Comparison of ENCODE assay signal across 13 cellular contexts in the genomic region with DNA sequence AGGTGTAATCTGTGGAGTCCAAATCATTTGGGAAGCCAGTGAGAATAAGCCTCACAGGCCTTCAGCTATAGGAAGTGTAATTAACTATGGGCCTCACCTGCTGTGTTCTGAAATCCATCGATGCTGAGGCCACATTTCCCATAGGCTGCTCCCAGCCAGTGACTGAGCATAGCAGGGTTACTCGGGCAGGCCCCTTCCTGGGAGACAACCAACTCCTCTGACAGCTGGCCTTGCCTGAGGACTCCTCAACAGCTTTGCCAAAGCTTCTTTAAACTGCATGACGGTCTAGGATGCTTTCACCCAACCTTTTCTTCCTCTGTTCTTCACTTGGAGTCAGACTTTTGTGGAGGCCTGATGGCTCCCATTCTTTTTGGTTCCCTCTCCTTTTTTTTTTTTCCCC.
A peak's percentile ranks its signal among the peaks of the same experiment; 100 is the strongest.
DNase-seq lines count a peak whose midpoint lies in the region; ATAC-seq lines count a peak whose summit lies in the region.
"Had no signal": no experiment of that assay in that cellular context is flagged by ENCODE, and none has a peak within 500 bp of the region (broad histone marks: within the 10 kb centered on the region; RNA-seq: fewer than 3 reads in every experiment).

No MANE protein-coding gene starts in this region.

- intact Hi-C loops in activated T-helper 1 cell treated with anti-CD3 and anti-CD28 coated beads, Interleukin-12 subunit alpha, Interleukin-12 subunit beta, Interleukin-2, Interleukin-4 antibody, amounts not matched to agents 30 ng/mL and 10 ng/mL and 1 ng/mL, durations not matched to agents 14 hours and 24 hours and 36 hours (cut with micrococcal nuclease), result no loop called here

- no peak for DNase-seq in activated CD8-positive, alpha-beta memory T cell treated with anti-CD3 and anti-CD28 coated beads, Interleukin-2, amount 10 ng/mL, durations not matched to agents 7 days and 5 days
- DNase-seq in activated CD8-positive, alpha-beta memory T cell treated with anti-CD3 and anti-CD28 coated beads, Interleukin-2, amount 50 U/mL, for 4 hours, result no peak
- DNase-seq in activated T-helper 1 cell treated with anti-CD3 and anti-CD28 coated beads, Interleukin-12 subunit alpha, Interleukin-12 subunit beta, Interleukin-2, Interleukin-4 antibody, amounts not matched to agents 30 ng/mL and 10 ng/mL and 1 ng/mL, durations not matched to agents 14 hours and 24 hours and 36 hours (ENCODE audit: low spot score), result no peak
- DNase-seq in COR-L47 (lab: John Stamatoyannopoulos, UW) (no peak), NCI-H1092 (lab: John Stamatoyannopoulos, UW) (no peak)
- DNase-seq: C1 segment of cervical spinal cord, Karpas-422, MG63, NCI-H1092 treated with DMSO at 0.1 percent for 48 hours, NCI-H2081 treated with DMSO at 0.1 percent for 48 hours had no signal

- no peaks in the 10 kb centered on the region for H3K9me3 Mint-ChIP-seq in activated CD8-positive, alpha-beta memory T cell treated with anti-CD3 and anti-CD28 coated beads, Interleukin-2, amount 10 ng/mL, durations not matched to agents 7 days and 5 days (ENCODE audit: low read depth)
- H3K9me3 Mint-ChIP-seq in activated T-helper 1 cell treated with anti-CD3 and anti-CD28 coated beads, Interleukin-12 subunit alpha, Interleukin-12 subunit beta, Interleukin-2, Interleukin-4 antibody, amounts not matched to agents 30 ng/mL and 10 ng/mL and 1 ng/mL, durations not matched to agents 14 hours and 24 hours and 36 hours, result no peaks in the 10 kb centered on the region

- peaks cover 4% of the 10 kb centered on the region for H3K36me3 Mint-ChIP-seq in activated CD8-positive, alpha-beta memory T cell treated with anti-CD3 and anti-CD28 coated beads, Interleukin-2, amount 10 ng/mL, durations not matched to agents 7 days and 5 days
- peaks cover under 1% of the 10 kb centered on the region for H3K36me3 Mint-ChIP-seq in activated T-helper 1 cell treated with anti-CD3 and anti-CD28 coated beads, Interleukin-12 subunit alpha, Interleukin-12 subunit beta, Interleukin-2, Interleukin-4 antibody, amounts not matched to agents 30 ng/mL and 10 ng/mL and 1 ng/mL, durations not matched to agents 14 hours and 24 hours and 36 hours (ENCODE audit: low read depth)

- H3K4me3 Mint-ChIP-seq in activated CD8-positive, alpha-beta memory T cell treated with anti-CD3 and anti-CD28 coated beads, Interleukin-2, amount 10 ng/mL, durations not matched to agents 7 days and 5 days, result no peak overlapping the region
- no peak overlapping the region for H3K4me3 Mint-ChIP-seq in activated T-helper 1 cell treated with anti-CD3 and anti-CD28 coated beads, Interleukin-12 subunit alpha, Interleukin-12 subunit beta, Interleukin-2, Interleukin-4 antibody, amounts not matched to agents 30 ng/mL and 10 ng/mL and 1 ng/mL, durations not matched to agents 14 hours and 24 hours and 36 hours

- H3K27ac Mint-ChIP-seq in activated CD8-positive, alpha-beta memory T cell treated with anti-CD3 and anti-CD28 coated beads, Interleukin-2, amount 10 ng/mL, durations not matched to agents 7 days and 5 days, result peak overlapping the region; percentile 74
- H3K27ac Mint-ChIP-seq in activated T-helper 1 cell treated with anti-CD3 and anti-CD28 coated beads, Interleukin-12 subunit alpha, Interleukin-12 subunit beta, Interleukin-2, Interleukin-4 antibody, amounts not matched to agents 30 ng/mL and 10 ng/mL and 1 ng/mL, durations not matched to agents 14 hours and 24 hours and 36 hours, result peak overlapping the region; percentile 61

- CTCF ChIA-PET in activated CD8-positive, alpha-beta memory T cell treated with anti-CD3 and anti-CD28 coated beads, Interleukin-2, amount 10 ng/mL, durations not matched to agents 7 days and 5 days (lab: Charles Lee), result interaction anchor here (0.8 to 6.7 kb wide), 5 partner anchors 9 to 130 kb away, joined by 3 to 52 read pairs (median 4); partner anchors contain the start of gene DUSP5

- no peaks in the 10 kb centered on the region for H3K27me3 Mint-ChIP-seq in activated CD8-positive, alpha-beta memory T cell treated with anti-CD3 and anti-CD28 coated beads, Interleukin-2, amount 10 ng/mL, durations not matched to agents 7 days and 5 days
- no peaks in the 10 kb centered on the region for H3K27me3 Mint-ChIP-seq in activated T-helper 1 cell treated with anti-CD3 and anti-CD28 coated beads, Interleukin-12 subunit alpha, Interleukin-12 subunit beta, Interleukin-2, Interleukin-4 antibody, amounts not matched to agents 30 ng/mL and 10 ng/mL and 1 ng/mL, durations not matched to agents 14 hours and 24 hours and 36 hours (ENCODE audit: insufficient read depth)

- no peak for ATAC-seq in activated CD8-positive, alpha-beta memory T cell treated with anti-CD3 and anti-CD28 coated beads, Interleukin-2, amount 10 ng/mL, durations not matched to agents 7 days and 5 days
- ATAC-seq in GM18861 (IDR thresholded peaks at IDR 0.05; ENCODE audit: unreplicated experiment), result peak; percentile 11
- ATAC-seq in HG02885 (IDR thresholded peaks at IDR 0.05; ENCODE audit: poor library complexity, unreplicated experiment), result peak; percentile 14
- ATAC-seq in GM21529 (IDR thresholded peaks at IDR 0.05; ENCODE audit: unreplicated experiment), result no peak

- H3K4me1 Mint-ChIP-seq in activated CD8-positive, alpha-beta memory T cell treated with anti-CD3 and anti-CD28 coated beads, Interleukin-2, amount 10 ng/mL, durations not matched to agents 7 days and 5 days, result peaks cover 55% of the 10 kb centered on the region
- H3K4me1 Mint-ChIP-seq in activated T-helper 1 cell treated with anti-CD3 and anti-CD28 coated beads, Interleukin-12 subunit alpha, Interleukin-12 subunit beta, Interleukin-2, Interleukin-4 antibody, amounts not matched to agents 30 ng/mL and 10 ng/mL and 1 ng/mL, durations not matched to agents 14 hours and 24 hours and 36 hours (ENCODE audit: low read depth), result peaks cover 79% of the 10 kb centered on the region

Comparison
In these comparisons a context has a peak if more than half of its experiments do, and no peak if none do; other contexts are left out.
1. ATAC-seq: peak in GM18861 (single experiment) and HG02885 (single experiment); none in activated CD8-positive, alpha-beta memory T cell treated with anti-CD3 and anti-CD28 coated beads, Interleukin-2, amount 10 ng/mL, durations not matched to agents 7 days and 5 days (single experiment) and GM21529 (single experiment).